ENCODE assay signal across 18 cellular contexts in the genomic region with DNA sequence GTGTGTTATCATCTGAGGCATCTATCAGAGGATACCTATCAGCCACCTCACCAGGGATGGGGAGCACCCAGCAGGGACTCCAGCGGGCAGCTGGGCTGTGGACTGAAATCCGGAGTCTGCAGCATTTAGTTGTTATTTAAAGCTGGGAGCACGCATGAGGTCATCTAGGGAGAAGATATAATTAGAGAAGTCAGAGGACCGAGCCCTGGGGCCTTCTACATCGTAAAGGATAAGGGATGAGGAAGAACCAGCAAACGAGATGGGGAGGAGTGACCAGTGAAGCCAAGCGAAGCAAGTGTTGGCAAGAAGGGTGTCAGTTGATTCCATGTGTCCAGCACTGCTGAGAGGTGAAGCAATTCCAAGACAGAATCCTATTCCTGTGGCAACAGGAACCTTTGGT.
DNase-seq lines count a peak whose midpoint lies in the region; ATAC-seq lines count a peak whose summit lies in the region.
"Had no signal": no experiment of that assay in that cellular context is flagged by ENCODE, and none has a peak within 500 bp of the region (broad histone marks: within the 10 kb centered on the region; RNA-seq: fewer than 3 reads in every experiment).

No MANE protein-coding gene starts in this region.

- DNase-seq in G401 (ENCODE audit: low spot score) (peak; percentile 51), RPMI7951 (ENCODE audit: low read depth) (peak; percentile 24), left cardiac atrium (no peak), sciatic nerve (ENCODE audit: low spot score) (no peak), NCI-H2227 (lab: John Stamatoyannopoulos, UW; ENCODE audit: unreplicated experiment) (no peak), NCI-H748 (lab: John Stamatoyannopoulos, UW; ENCODE audit: unreplicated experiment) (no peak), NCI-H69 (lab: John Stamatoyannopoulos, UW) (no peak)
- DNase-seq: COR-L47, GOT3, KG1, MV-4-11, NCI-H2081, NCI-H2171 treated with DMSO at 0.1 percent for 48 hours, NCI-H446 treated with DMSO at 0.1 percent for 48 hours, NCI-H774, SHP77 treated with DMSO at 0.1 percent for 48 hours, SK-N-SH had no signal

- ATAC-seq in left cardiac atrium (peak; percentile 32 to 35), sciatic nerve (peak; percentile 38)
- ATAC-seq: GM12878 had no signal

- intact Hi-C loops in left cardiac atrium (cut with DNase I) (no loop called here), sciatic nerve (cut with DNase I) (loop anchor here (10.0 kb wide), 1 partner anchor 409 kb away; no protein-coding TSS in a partner anchor)

- in situ Hi-C loops in G401 (cut with HindIII; ENCODE audit: low sequenced_read_pairs): no loop called here

Comparison
In these comparisons a context has a peak if more than half of its experiments do, and no peak if none do; other contexts are left out.
1. DNase-seq: peak in G401 (single experiment) and RPMI7951 (single experiment); none in left cardiac atrium (single experiment), sciatic nerve (single experiment), NCI-H2227 (single experiment), NCI-H748 (single experiment) and NCI-H69 (single experiment).